1 cellular context compared by ENCODE assay signal in the genomic region with DNA sequence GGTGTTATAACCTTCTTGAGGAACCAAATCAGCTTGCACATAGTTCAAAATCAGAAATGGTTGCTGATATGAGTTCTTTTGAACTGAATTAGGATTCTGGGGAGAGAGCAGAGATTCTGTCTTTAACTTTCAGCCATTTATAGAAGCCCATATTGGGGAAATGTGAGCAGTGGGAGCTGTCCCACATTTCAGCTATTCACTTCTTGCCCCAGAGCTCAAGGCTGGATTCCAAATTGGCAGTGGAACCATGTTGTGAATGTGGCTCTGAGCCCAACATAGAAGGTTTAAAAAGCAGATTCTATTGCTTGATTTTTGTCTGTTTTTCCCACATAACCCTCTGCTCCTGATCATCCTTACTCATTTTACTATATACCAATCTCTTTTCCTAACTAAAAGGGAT.
TF ChIP-seq lines count a peak whose summit lies in the region.

No MANE protein-coding gene starts in this region.

TF ChIP-seq in Ishikawa, 13 proteins besides CTCF, POLR2A, EP300 and RAD21 (continued from another document):
- TF ChIP-seq, protein P1, sequence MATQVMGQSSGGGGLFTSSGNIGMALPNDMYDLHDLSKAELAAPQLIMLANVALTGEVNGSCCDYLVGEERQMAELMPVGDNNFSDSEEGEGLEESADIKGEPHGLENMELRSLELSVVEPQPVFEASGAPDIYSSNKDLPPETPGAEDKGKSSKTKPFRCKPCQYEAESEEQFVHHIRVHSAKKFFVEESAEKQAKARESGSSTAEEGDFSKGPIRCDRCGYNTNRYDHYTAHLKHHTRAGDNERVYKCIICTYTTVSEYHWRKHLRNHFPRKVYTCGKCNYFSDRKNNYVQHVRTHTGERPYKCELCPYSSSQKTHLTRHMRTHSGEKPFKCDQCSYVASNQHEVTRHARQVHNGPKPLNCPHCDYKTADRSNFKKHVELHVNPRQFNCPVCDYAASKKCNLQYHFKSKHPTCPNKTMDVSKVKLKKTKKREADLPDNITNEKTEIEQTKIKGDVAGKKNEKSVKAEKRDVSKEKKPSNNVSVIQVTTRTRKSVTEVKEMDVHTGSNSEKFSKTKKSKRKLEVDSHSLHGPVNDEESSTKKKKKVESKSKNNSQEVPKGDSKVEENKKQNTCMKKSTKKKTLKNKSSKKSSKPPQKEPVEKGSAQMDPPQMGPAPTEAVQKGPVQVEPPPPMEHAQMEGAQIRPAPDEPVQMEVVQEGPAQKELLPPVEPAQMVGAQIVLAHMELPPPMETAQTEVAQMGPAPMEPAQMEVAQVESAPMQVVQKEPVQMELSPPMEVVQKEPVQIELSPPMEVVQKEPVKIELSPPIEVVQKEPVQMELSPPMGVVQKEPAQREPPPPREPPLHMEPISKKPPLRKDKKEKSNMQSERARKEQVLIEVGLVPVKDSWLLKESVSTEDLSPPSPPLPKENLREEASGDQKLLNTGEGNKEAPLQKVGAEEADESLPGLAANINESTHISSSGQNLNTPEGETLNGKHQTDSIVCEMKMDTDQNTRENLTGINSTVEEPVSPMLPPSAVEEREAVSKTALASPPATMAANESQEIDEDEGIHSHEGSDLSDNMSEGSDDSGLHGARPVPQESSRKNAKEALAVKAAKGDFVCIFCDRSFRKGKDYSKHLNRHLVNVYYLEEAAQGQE (IDR thresholded peaks at IDR 0.05; ENCODE audit: low read depth) = peak; percentile 69
- TF ChIP-seq CREB1 (IDR thresholded peaks at IDR 0.05; ENCODE audit: low read depth) (no peak), FOXM1 (IDR thresholded peaks at IDR 0.05; ENCODE audit: borderline replicate concordance, low read depth) (no peak), TAF1 (IDR thresholded peaks at IDR 0.05; ENCODE audit: low read depth) (no peak), EGR1 (IDR thresholded peaks at IDR 0.05) (no peak)
TF ChIP-seq in Ishikawa: peak in this region for 1.
